In the genomic region with DNA sequence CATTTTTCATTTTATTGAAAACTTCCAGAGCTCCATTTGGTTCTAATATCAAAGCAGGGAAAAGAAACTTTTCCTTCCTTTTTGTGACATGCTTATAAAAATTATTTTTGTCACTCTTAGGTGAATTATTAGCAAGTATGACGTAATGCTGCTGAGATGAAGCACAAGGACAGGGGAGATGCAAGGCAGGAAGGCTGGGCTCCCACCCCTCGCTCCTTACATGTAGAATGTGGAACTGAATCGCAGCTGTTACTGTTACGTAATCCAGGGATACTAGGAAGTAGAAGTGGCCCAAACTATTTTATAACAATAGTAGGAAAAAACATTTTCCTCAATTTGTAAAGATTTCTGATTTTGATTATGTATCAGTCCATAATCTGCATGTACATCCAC, we compare ENCODE assay signal across 13 cellular contexts. TPM values are rescaled to one million over a fixed set of nuclear protein-coding genes. Genes with fewer than 3 reads are reported as not detected.
DNase-seq lines count a peak whose midpoint lies in the region; ATAC-seq and TF ChIP-seq lines count a peak whose summit lies in the region.
"Had no signal": no experiment of that assay in that cellular context is flagged by ENCODE, and none has a peak within 500 bp of the region (broad histone marks: within the 10 kb centered on the region; RNA-seq: fewer than 3 reads in every experiment).

No MANE protein-coding gene starts in this region.

- H3K9me2 ChIP-seq in PC-9 (ENCODE audit: insufficient read depth), result no peaks in the 10 kb centered on the region
- no peaks in the 10 kb centered on the region for H3K9me2 ChIP-seq in hepatocyte (replicated peaks; ENCODE audit: insufficient read depth)

- intact Hi-C loops in PC-9 (cut with micrococcal nuclease; ENCODE audit: unreplicated experiment), result no loop called here
- intact Hi-C loops in sigmoid colon (cut with DNase I), result no loop called here

- WGBS in hepatocyte (ENCODE audit: low lambda C conversion rate, missing lambda C conversion rate), result 34% methylated on average over 4 of the region's 4 CpGs
- 43 to 44% methylated on average over 4 of the region's 4 CpGs for WGBS in sigmoid colon, 2 donors

- H3K4me3 ChIP-seq in PC-9 (no peak overlapping the region), hepatocyte (no peak overlapping the region), sigmoid colon (no peak overlapping the region)
- H3K4me3 ChIP-seq: GM23338 had no signal

- no peaks in the 10 kb centered on the region for H3F3A ChIP-seq in PC-9 (ENCODE audit: insufficient read depth, low read depth)

- POLR2A ChIA-PET in PC-9 (lab: Charles Lee; ENCODE audit: unreplicated experiment), result no interaction called here

- H3K27me3 ChIP-seq in PC-9 (ENCODE audit: insufficient read depth, low read depth), result peaks cover 4% of the 10 kb centered on the region; the same call in 1 of the 2 replicates
- no peaks in the 10 kb centered on the region for H3K27me3 ChIP-seq in hepatocyte
- H3K27me3 ChIP-seq in sigmoid colon, result no peaks in the 10 kb centered on the region

- H3K79me2 ChIP-seq in PC-9 (ENCODE audit: low read depth) (no peaks in the 10 kb centered on the region), hepatocyte (no peaks in the 10 kb centered on the region)

- ATAC-seq in GM21360 (IDR thresholded peaks at IDR 0.05; ENCODE audit: unreplicated experiment) (no peak), GM21619 (IDR thresholded peaks at IDR 0.05; ENCODE audit: unreplicated experiment) (no peak)
- ATAC-seq: GM23338 had no signal

- H3K4me2 ChIP-seq in PC-9 (peak overlapping the region; percentile 54; the same call in 1 of the 2 replicates), hepatocyte (peak overlapping the region; percentile 38)
- H3K4me2 ChIP-seq: GM23338 had no signal

- no peaks in the 10 kb centered on the region for H4K20me1 ChIP-seq in PC-9 (ENCODE audit: insufficient read depth)
- H4K20me1 ChIP-seq in hepatocyte (ENCODE audit: insufficient read depth, poor library complexity, severe bottlenecking), result no peaks in the 10 kb centered on the region

- DNase-seq in GDM1 (lab: John Stamatoyannopoulos, UW) (peak; percentile 7), PC-9 (no peak), hepatocyte (ENCODE audit: low spot score) (peak; percentile 55), sigmoid colon (peak; percentile 82), OCI-M2 (lab: John Stamatoyannopoulos, UW; ENCODE audit: unreplicated experiment) (no peak)
- DNase-seq: amygdala, KG1, NCI-H524, T-helper 2 cell had no signal

- peaks cover 11% of the 10 kb centered on the region; the same call in 1 of the 2 replicates for H3K4me1 ChIP-seq in PC-9 (replicated peaks; ENCODE audit: insufficient read depth)
- H3K4me1 ChIP-seq in hepatocyte (ENCODE audit: insufficient read depth), result peaks cover 30% of the 10 kb centered on the region
- H3K4me1 ChIP-seq in sigmoid colon, result peaks cover 0 to 9% (median 4%) of the 10 kb centered on the region in 4 donors

- H3K9me3 ChIP-seq in PC-9 (ENCODE audit: insufficient read depth, low read depth), result no peaks in the 10 kb centered on the region
- H3K9me3 ChIP-seq in hepatocyte (ENCODE audit: low read depth), result no peaks in the 10 kb centered on the region
- no peaks in the 10 kb centered on the region for H3K9me3 ChIP-seq in sigmoid colon

- TF ChIP-seq CTCF in PC-9 (conservative IDR thresholded peaks at IDR 0.05), result no peak
- no peak for TF ChIP-seq CTCF in hepatocyte (IDR thresholded peaks at IDR 0.05; ENCODE audit: poor library complexity)
- TF ChIP-seq CTCF in sigmoid colon (IDR thresholded peaks at IDR 0.05), result no peak

- TF ChIP-seq POLR2A in sigmoid colon (IDR thresholded peaks at IDR 0.05), result no peak

- TF ChIP-seq EP300 in sigmoid colon (IDR thresholded peaks at IDR 0.05), result no peak

- BruUV-seq in PC-9 (replicated peaks; lab: Mats Ljungman, UMichigan), result no TSS peak

- H3K27ac ChIP-seq in PC-9 (no peak overlapping the region), hepatocyte (peak overlapping the region; percentile 98), sigmoid colon (peak overlapping the region; percentile 9 to 65 (median 34))

- CTCF ChIA-PET in PC-9 (lab: Charles Lee), result no interaction called here

- H3K36me3 ChIP-seq in PC-9 (ENCODE audit: low read depth) (no peaks in the 10 kb centered on the region), hepatocyte (replicated peaks; ENCODE audit: insufficient read depth, low read depth) (no peaks in the 10 kb centered on the region), sigmoid colon (no peaks in the 10 kb centered on the region)

- H2AFZ ChIP-seq in PC-9, result no peak overlapping the region
- H2AFZ ChIP-seq in hepatocyte, result no peak overlapping the region

RNA-seq across cellular contexts. Expression of a gene that starts 17.1 kb away (rescaled TPM):
- total RNA-seq in PC-9 (2021) (62.5 and 74.1 TPM in 2 replicates), hepatocyte (33.6 and 34.2 TPM in 2 replicates), sigmoid colon (10 to 100 TPM; 12.0 to 22.8 (median 19.6) TPM)
- polyA plus RNA-seq in hepatocyte (55.5 and 59.4 TPM in 2 replicates), sigmoid colon (10 to 100 TPM in 2 of 3 donors, 1 to 10 TPM in 1; 8.1 to 38.7 (median 12.0) TPM)

RNA-seq across cellular contexts. Expression of a gene that starts 39.6 kb away (rescaled TPM):
- total RNA-seq in PC-9 (2021), result 93.4 and 109 TPM in 2 replicates
- total RNA-seq in hepatocyte, result 38.5 and 43.4 TPM in 2 replicates
- 23.9 and 28.4 TPM in 2 replicates for polyA plus RNA-seq in hepatocyte
- 10 to 100 TPM; 31.7 to 57.6 (median 40.8) TPM for total RNA-seq in sigmoid colon
- 10 to 100 TPM; 11.4 to 31.9 (median 17.1) TPM for polyA plus RNA-seq in sigmoid colon

RNA-seq across cellular contexts. Expression of a gene that starts 54.5 kb away (rescaled TPM):
- total RNA-seq in PC-9 (2021) (not detected in 2 replicates), hepatocyte (0.33 TPM in 1 of 2 replicates, not detected in the other), sigmoid colon (not detected)
- polyA plus RNA-seq in hepatocyte (0.29 TPM in 1 of 2 replicates, not detected in the other), sigmoid colon (not detected)
- total RNA-seq: GM23338 had no signal
- polyA plus RNA-seq: esophagus, GM23338 had no signal

Comparison
In these comparisons a context has a peak if more than half of its experiments do, and no peak if none do; other contexts are left out.
1. DNase-seq: peak in GDM1 (single experiment), hepatocyte (single experiment) and sigmoid colon (single experiment); none in PC-9 (0 of 2) and OCI-M2 (single experiment).